ENCODE assay signal across 16 cellular contexts in genomic region chr9:120914953-120915352, GRCh38. TPM values are rescaled to one million over a fixed set of nuclear protein-coding genes. Genes with fewer than 3 reads are reported as not detected.
A peak's percentile ranks its signal among the peaks of the same experiment; 100 is the strongest.
DNase-seq lines count a peak whose midpoint lies in the region; ATAC-seq, FAIRE-seq and TF ChIP-seq lines count a peak whose summit lies in the region.
"Had no signal": no experiment of that assay in that cellular context is flagged by ENCODE, and none has a peak within 500 bp of the region (broad histone marks: within the 10 kb centered on the region; RNA-seq: fewer than 3 reads in every experiment).

No MANE protein-coding gene starts in this region.

- no peak for DNase-seq in T-helper 2 cell treated with Interferon-gamma antibody and Interleukin-4, amounts not matched to agents 5 μg/mL and 100 μg/mL, for 36 hours (ENCODE audit: low spot score)
- DNase-seq in T-helper 2 cell (no peak), NCI-H226 (peak; percentile 66), bronchial epithelial cell (ENCODE audit: low read depth) (peak; percentile 98), NCI-H2196 (lab: John Stamatoyannopoulos, UW; ENCODE audit: unreplicated experiment) (no peak), NCI-H526 (lab: John Stamatoyannopoulos, UW) (no peak)
- no peak for DNase-seq in stimulated activated effector memory CD8-positive, alpha-beta T cell treated with anti-CD3 and anti-CD28 coated beads, Interleukin-12 subunit alpha, Interleukin-12 subunit beta, amount 100 ng/mL, for 72 hours (ENCODE audit: low spot score in 2 of 2)
- DNase-seq: activated CD4-positive, CD25-positive, alpha-beta regulatory T cell; activated gamma-delta T cell; Caco-2; nephron progenitor cell; NK-92 treated with Interleukin-12 subunit alpha and Interleukin-12 subunit beta, amount 100 ng/mL, for 24 hours; sigmoid colon had no signal

- H3K4me3 Mint-ChIP-seq in T-helper 2 cell treated with Interferon-gamma antibody and Interleukin-4, amounts not matched to agents 5 μg/mL and 100 μg/mL, for 36 hours, result no peak overlapping the region
- H3K4me3 Mint-ChIP-seq in stimulated activated effector memory CD8-positive, alpha-beta T cell treated with anti-CD3 and anti-CD28 coated beads, Interleukin-12 subunit alpha, Interleukin-12 subunit beta, amount 100 ng/mL, for 72 hours, result peak overlapping the region; percentile 11
- H3K4me3 Mint-ChIP-seq: nephron progenitor cell had no signal

- no peak for FAIRE-seq in bronchial epithelial cell (lab: Jason Lieb, UNC)
- FAIRE-seq: A549 had no signal

- no peak overlapping the region for H3K4me3 ChIP-seq in bronchial epithelial cell (ENCODE audit: low read depth, low read length)
- H3K4me3 ChIP-seq: A549, sigmoid colon, SK-N-MC had no signal

- H3K4me1 Mint-ChIP-seq in T-helper 2 cell treated with Interferon-gamma antibody and Interleukin-4, amounts not matched to agents 5 μg/mL and 100 μg/mL, for 36 hours (ENCODE audit: low read depth), result peaks cover 65% of the 10 kb centered on the region
- peaks cover 91% of the 10 kb centered on the region for H3K4me1 Mint-ChIP-seq in stimulated activated effector memory CD8-positive, alpha-beta T cell treated with anti-CD3 and anti-CD28 coated beads, Interleukin-12 subunit alpha, Interleukin-12 subunit beta, amount 100 ng/mL, for 72 hours

- H3K9me3 Mint-ChIP-seq in T-helper 2 cell treated with Interferon-gamma antibody and Interleukin-4, amounts not matched to agents 5 μg/mL and 100 μg/mL, for 36 hours, result peaks cover 4% of the 10 kb centered on the region
- H3K9me3 Mint-ChIP-seq in stimulated activated effector memory CD8-positive, alpha-beta T cell treated with anti-CD3 and anti-CD28 coated beads, Interleukin-12 subunit alpha, Interleukin-12 subunit beta, amount 100 ng/mL, for 72 hours, result no peaks in the 10 kb centered on the region
- H3K9me3 Mint-ChIP-seq: nephron progenitor cell had no signal

- TF ChIP-seq CTCF in bronchial epithelial cell (IDR thresholded peaks at IDR 0.05; ENCODE audit: insufficient read depth, low read length, severe bottlenecking), result no peak

- no peaks in the 10 kb centered on the region for H3K27me3 Mint-ChIP-seq in T-helper 2 cell treated with Interferon-gamma antibody and Interleukin-4, amounts not matched to agents 5 μg/mL and 100 μg/mL, for 36 hours (ENCODE audit: low read depth)

- no peaks in the 10 kb centered on the region for H3K36me3 ChIP-seq in bronchial epithelial cell (ENCODE audit: control insufficient read depth, insufficient read depth, low read length)

- no peaks in the 10 kb centered on the region for H3K27me3 ChIP-seq in bronchial epithelial cell (ENCODE audit: control insufficient read depth, insufficient read depth, low read length)
- H3K27me3 ChIP-seq: sigmoid colon had no signal

- ATAC-seq in stimulated activated effector memory CD8-positive, alpha-beta T cell treated with anti-CD3 and anti-CD28 coated beads, Interleukin-12 subunit alpha, Interleukin-12 subunit beta, amount 100 ng/mL, for 72 hours, result no peak
- no peak for ATAC-seq in GM21576 (IDR thresholded peaks at IDR 0.05; ENCODE audit: unreplicated experiment)

- H3K27ac Mint-ChIP-seq in T-helper 2 cell treated with Interferon-gamma antibody and Interleukin-4, amounts not matched to agents 5 μg/mL and 100 μg/mL, for 36 hours, result peak overlapping the region; percentile 49
- peak overlapping the region; percentile 64 for H3K27ac Mint-ChIP-seq in stimulated activated effector memory CD8-positive, alpha-beta T cell treated with anti-CD3 and anti-CD28 coated beads, Interleukin-12 subunit alpha, Interleukin-12 subunit beta, amount 100 ng/mL, for 72 hours
- H3K27ac Mint-ChIP-seq: nephron progenitor cell had no signal

- H3K36me3 Mint-ChIP-seq in T-helper 2 cell treated with Interferon-gamma antibody and Interleukin-4, amounts not matched to agents 5 μg/mL and 100 μg/mL, for 36 hours (ENCODE audit: low read depth), result peaks cover 86% of the 10 kb centered on the region
- H3K36me3 Mint-ChIP-seq in stimulated activated effector memory CD8-positive, alpha-beta T cell treated with anti-CD3 and anti-CD28 coated beads, Interleukin-12 subunit alpha, Interleukin-12 subunit beta, amount 100 ng/mL, for 72 hours, result peaks cover 100% of the 10 kb centered on the region

RNA-seq across cellular contexts. Expression of gene TRAF1, which starts 11.6 kb away (rescaled TPM):
- 0.79 and 1.0 TPM in 2 replicates for total RNA-seq in bronchial epithelial cell

RNA-seq across cellular contexts. Expression of gene PHF19, which starts 38.0 kb away (rescaled TPM):
- total RNA-seq in bronchial epithelial cell, result 7.6 TPM in 2 replicates

Comparison
In these comparisons a context has a peak if more than half of its experiments do, and no peak if none do; other contexts are left out.
1. DNase-seq: peak in NCI-H226 (single experiment) and bronchial epithelial cell (single experiment); none in T-helper 2 cell treated with Interferon-gamma antibody and Interleukin-4, amounts not matched to agents 5 μg/mL and 100 μg/mL, for 36 hours (single experiment), T-helper 2 cell (0 of 5), stimulated activated effector memory CD8-positive, alpha-beta T cell treated with anti-CD3 and anti-CD28 coated beads, Interleukin-12 subunit alpha, Interleukin-12 subunit beta, amount 100 ng/mL, for 72 hours (0 of 2), NCI-H2196 (single experiment) and NCI-H526 (0 of 2).